21 cellular contexts compared by ENCODE assay signal in the genomic region with DNA sequence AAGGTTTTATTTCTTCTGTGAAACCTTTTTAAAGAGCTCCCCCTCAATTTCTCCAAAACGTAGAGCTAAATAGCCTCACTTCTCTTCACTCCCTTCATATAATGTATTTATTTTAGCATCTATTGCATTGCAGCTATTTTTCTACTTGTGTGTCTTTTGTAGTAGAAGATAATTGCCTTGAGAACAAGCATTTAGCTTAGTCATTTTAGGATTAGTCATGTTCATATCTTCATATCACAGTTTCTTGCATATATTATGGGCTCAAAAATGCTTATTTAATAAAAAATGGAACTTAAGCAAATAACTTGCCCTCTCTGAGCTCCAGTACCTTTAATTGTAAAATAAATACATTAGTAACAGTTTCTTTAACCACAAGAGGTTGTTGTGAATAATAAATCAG.
"Had no signal": no experiment of that assay in that cellular context is flagged by ENCODE, and none has a peak within 500 bp of the region (broad histone marks: within the 10 kb centered on the region; RNA-seq: fewer than 3 reads in every experiment).

No MANE protein-coding gene starts in this region.

- H3K4me3 Mint-ChIP-seq: activated naive CD4-positive, alpha-beta T cell treated with anti-CD3 and anti-CD28 coated beads for 36 hours; activated naive CD8-positive, alpha-beta T cell treated with anti-CD3 and anti-CD28 coated beads, Interleukin-2, amount 50 U/mL, for 24 hours; activated T-helper 17 cell treated with anti-CD3 and anti-CD28 coated beads, Interleukin-2, amount 50 U/mL, for 72 hours; natural killer cell; stimulated activated naive B cell treated with anti-CD40 and anti-IgM and Interleukin-4, amounts not matched to agents 10 μg/mL and 1 μg/mL and 100 μg/mL, for 72 hours had no signal

- H3K27me3 Mint-ChIP-seq: activated naive CD8-positive, alpha-beta T cell treated with anti-CD3 and anti-CD28 coated beads, Interleukin-2, amount 50 U/mL, for 24 hours; activated T-helper 17 cell treated with anti-CD3 and anti-CD28 coated beads, Interleukin-2, amount 50 U/mL, for 72 hours; stimulated activated naive B cell treated with anti-CD40 and anti-IgM and Interleukin-4, amounts not matched to agents 10 μg/mL and 1 μg/mL and 100 μg/mL, for 72 hours had no signal

- H3K4me3 ChIP-seq: coronary artery, thyroid gland had no signal

- H3K36me3 ChIP-seq: thyroid gland had no signal

- H3K36me3 Mint-ChIP-seq: natural killer cell; stimulated activated naive B cell treated with anti-CD40 and anti-IgM and Interleukin-4, amounts not matched to agents 10 μg/mL and 1 μg/mL and 100 μg/mL, for 72 hours had no signal

- H3K9me3 ChIP-seq: thyroid gland had no signal

- DNase-seq: activated CD4-positive, alpha-beta T cell treated with anti-CD3 and anti-CD28 coated beads for 1 hour; activated CD4-positive, alpha-beta T cell treated with anti-CD3 and anti-CD28 coated beads, Interleukin-2, amount 50 U/mL, for 48 hours; activated naive CD4-positive, alpha-beta T cell treated with anti-CD3 and anti-CD28 coated beads for 36 hours; activated naive CD8-positive, alpha-beta T cell treated with anti-CD3 and anti-CD28 coated beads, Interleukin-2, amount 50 U/mL, for 24 hours; caudate nucleus; effector CD4-positive, alpha-beta T cell; glutamatergic neuron; hypothalamus; kidney glomerular epithelial cell; left ventricle myocardium superior; mesenchymal stem cell; natural killer cell; nucleus accumbens; posterior cingulate gyrus; stimulated activated CD4-positive, alpha-beta T cell treated with anti-CD3 and anti-CD28 coated beads, Interleukin-2, amount 100 ng/mL, for 48 hours; stimulated activated naive B cell treated with anti-CD40 and anti-IgM and Interleukin-4, amounts not matched to agents 10 μg/mL and 1 μg/mL and 100 μg/mL, for 72 hours; T-helper 1 cell; T1000; thyroid gland had no signal

- H3K27ac ChIP-seq: coronary artery, thyroid gland had no signal

- H3K9me3 Mint-ChIP-seq: activated T-helper 17 cell treated with anti-CD3 and anti-CD28 coated beads, Interleukin-2, amount 50 U/mL, for 72 hours had no signal

- H3K27ac Mint-ChIP-seq: activated naive CD4-positive, alpha-beta T cell treated with anti-CD3 and anti-CD28 coated beads for 36 hours; activated naive CD8-positive, alpha-beta T cell treated with anti-CD3 and anti-CD28 coated beads, Interleukin-2, amount 50 U/mL, for 24 hours; activated T-helper 17 cell treated with anti-CD3 and anti-CD28 coated beads, Interleukin-2, amount 50 U/mL, for 72 hours; natural killer cell; stimulated activated naive B cell treated with anti-CD40 and anti-IgM and Interleukin-4, amounts not matched to agents 10 μg/mL and 1 μg/mL and 100 μg/mL, for 72 hours had no signal

- H3K4me1 Mint-ChIP-seq: activated naive CD8-positive, alpha-beta T cell treated with anti-CD3 and anti-CD28 coated beads, Interleukin-2, amount 50 U/mL, for 24 hours; activated T-helper 17 cell treated with anti-CD3 and anti-CD28 coated beads, Interleukin-2, amount 50 U/mL, for 72 hours; natural killer cell; stimulated activated naive B cell treated with anti-CD40 and anti-IgM and Interleukin-4, amounts not matched to agents 10 μg/mL and 1 μg/mL and 100 μg/mL, for 72 hours had no signal

- ATAC-seq: activated naive CD8-positive, alpha-beta T cell treated with anti-CD3 and anti-CD28 coated beads, Interleukin-2, amount 50 U/mL, for 24 hours; activated T-helper 17 cell treated with anti-CD3 and anti-CD28 coated beads, Interleukin-2, amount 50 U/mL, for 72 hours; left ventricle myocardium superior; natural killer cell; stimulated activated naive B cell treated with anti-CD40 and anti-IgM and Interleukin-4, amounts not matched to agents 10 μg/mL and 1 μg/mL and 100 μg/mL, for 72 hours had no signal

- H3K4me1 ChIP-seq: thyroid gland had no signal

- H3K27me3 ChIP-seq: thyroid gland had no signal
